In genomic region chr4:98682719-98683118, GRCh38 we compare ENCODE assay signal across 19 cellular contexts. TPM values are rescaled to one million over a fixed set of nuclear protein-coding genes. Genes with fewer than 3 reads are reported as not detected.
DNase-seq lines count a peak whose midpoint lies in the region; ATAC-seq and TF ChIP-seq lines count a peak whose summit lies in the region.
"Had no signal": no experiment of that assay in that cellular context is flagged by ENCODE, and none has a peak within 500 bp of the region (broad histone marks: within the 10 kb centered on the region; RNA-seq: fewer than 3 reads in every experiment).

No MANE protein-coding gene starts in this region.

- no peak overlapping the region for H3K27ac Mint-ChIP-seq in endothelial cell (ENCODE audit: unreplicated experiment)
- H3K27ac Mint-ChIP-seq: activated CD8-positive, alpha-beta T cell treated with anti-CD3 and anti-CD28 coated beads for 36 hours; B cell had no signal

- peaks cover 15% of the 10 kb centered on the region for H3K4me1 Mint-ChIP-seq in endothelial cell (ENCODE audit: unreplicated experiment)

- ATAC-seq in right lobe of liver (peak; percentile 78 to 93 (median 88)), HG02981 (IDR thresholded peaks at IDR 0.05; ENCODE audit: unreplicated experiment) (no peak), lower lobe of right lung (no peak)
- ATAC-seq: activated CD8-positive, alpha-beta T cell treated with anti-CD3 and anti-CD28 coated beads for 36 hours; foreskin keratinocyte had no signal

- H3K4me3 ChIP-seq in right lobe of liver (no peak overlapping the region), lower lobe of right lung (no peak overlapping the region)
- H3K4me3 ChIP-seq: transverse colon had no signal

- no peaks in the 10 kb centered on the region for H3K27me3 ChIP-seq in right lobe of liver
- no peaks in the 10 kb centered on the region for H3K27me3 ChIP-seq in lower lobe of right lung (ENCODE audit: low read depth)
- H3K27me3 ChIP-seq: foreskin keratinocyte, neutrophil, transverse colon had no signal

- H3K4me1 ChIP-seq in right lobe of liver = peaks cover 0 to 17% (median 6%) of the 10 kb centered on the region in 4 donors
- H3K4me1 ChIP-seq in lower lobe of right lung = no peaks in the 10 kb centered on the region

- no peaks in the 10 kb centered on the region for H3K9me3 Mint-ChIP-seq in endothelial cell (ENCODE audit: unreplicated experiment)
- H3K9me3 Mint-ChIP-seq: activated CD8-positive, alpha-beta T cell treated with anti-CD3 and anti-CD28 coated beads for 36 hours had no signal

- intact Hi-C loops in right lobe of liver (cut with DNase I) (no loop called here), lower lobe of right lung (cut with DNase I) (no loop called here)

- H3K27ac ChIP-seq in right lobe of liver (no peak overlapping the region), lower lobe of right lung (no peak overlapping the region)
- H3K27ac ChIP-seq: foreskin keratinocyte, neutrophil, transverse colon, WERI-Rb-1 had no signal

- no peaks in the 10 kb centered on the region for H3K36me3 ChIP-seq in right lobe of liver
- no peaks in the 10 kb centered on the region for H3K36me3 ChIP-seq in lower lobe of right lung
- H3K36me3 ChIP-seq: neutrophil, transverse colon, WERI-Rb-1 had no signal

- H3K9me3 ChIP-seq in right lobe of liver = no peaks in the 10 kb centered on the region
- H3K9me3 ChIP-seq in lower lobe of right lung = no peaks in the 10 kb centered on the region
- H3K9me3 ChIP-seq: neutrophil, transverse colon had no signal

- no peak overlapping the region for H3K4me3 Mint-ChIP-seq in endothelial cell (ENCODE audit: unreplicated experiment)
- H3K4me3 Mint-ChIP-seq: activated CD8-positive, alpha-beta T cell treated with anti-CD3 and anti-CD28 coated beads for 36 hours; B cell had no signal

- 46% methylated on average over 2 of the region's 2 CpGs for WGBS in right lobe of liver (ENCODE audit: insufficient coverage, low coverage, low lambda C conversion rate, missing lambda C conversion rate)

- no peaks in the 10 kb centered on the region for H3K36me3 Mint-ChIP-seq in endothelial cell (ENCODE audit: low read depth, unreplicated experiment)

- DNase-seq in EH (ENCODE audit: low read depth) (peak; percentile 74), LHCN-M2 (ENCODE audit: low read depth) (peak; percentile 36), astrocyte of the hippocampus (ENCODE audit: low read depth, low spot score) (peak; percentile 26), right lobe of liver (peak in 1 of 3 donors; percentile 65), endothelial cell (ENCODE audit: low spot score) (no peak), NCI-H2171 (lab: John Stamatoyannopoulos, UW) (no peak), lower lobe of right lung (no peak)
- DNase-seq: activated CD8-positive, alpha-beta T cell treated with anti-CD3 and anti-CD28 coated beads for 36 hours; foreskin keratinocyte; KG1; midbrain; NCI-H1436; NCI-H510A; stimulated activated CD4-positive, alpha-beta T cell treated with anti-CD3 and anti-CD28 coated beads, Interleukin-4, amount 100 ng/mL, for 4 hours; transverse colon; WERI-Rb-1 had no signal

- no peak for TF ChIP-seq POLR2A in right lobe of liver (IDR thresholded peaks at IDR 0.05)

- TF ChIP-seq CTCF in right lobe of liver (IDR thresholded peaks at IDR 0.05) (no peak), endothelial cell (IDR thresholded peaks at IDR 0.05; ENCODE audit: unreplicated experiment) (no peak), lower lobe of right lung (IDR thresholded peaks at IDR 0.05) (no peak)

- peaks cover 3% of the 10 kb centered on the region for H3K27me3 Mint-ChIP-seq in endothelial cell (ENCODE audit: unreplicated experiment)
- H3K27me3 Mint-ChIP-seq: activated CD8-positive, alpha-beta T cell treated with anti-CD3 and anti-CD28 coated beads for 36 hours had no signal

RNA-seq across cellular contexts. Expression of gene TSPAN5, which starts 24.3 kb away (rescaled TPM):
- total RNA-seq in LHCN-M2 (2014; rRNA removed) (75.5 and 86.5 TPM in 2 replicates), right lobe of liver (1 to 10 TPM in 1 of 6 experiments, under 1 TPM in 5; 0.12 to 1.2 (median 0.50) TPM), endothelial cell (ENCODE audit: unreplicated experiment) (21.8 TPM), lower lobe of right lung (5.7 TPM)
- 29.0 TPM for polyA plus RNA-seq in LHCN-M2 (2012)

Comparison
In these comparisons a context has a peak if more than half of its experiments do, and no peak if none do; other contexts are left out.
1. DNase-seq: peak in EH (single experiment), LHCN-M2 (single experiment) and astrocyte of the hippocampus (single experiment); none in endothelial cell (single experiment), NCI-H2171 (single experiment) and lower lobe of right lung (single experiment).
2. ATAC-seq: peak in right lobe of liver (4 of 4); none in HG02981 (single experiment) and lower lobe of right lung (0 of 2).